8 cellular contexts compared by ENCODE assay signal in genomic region chr5:14663734-14664269, GRCh38. TPM values are rescaled to one million over a fixed set of nuclear protein-coding genes. Genes with fewer than 3 reads are reported as not detected.
DNase-seq lines count a peak whose midpoint lies in the region; ATAC-seq and TF ChIP-seq lines count a peak whose summit lies in the region.

No MANE protein-coding gene starts in this region.

- 1% methylated on average over 21 to 24 of the region's 24 CpGs for WGBS in testis, 2 donors

- POLR2A ChIA-PET in MCF 10A (lab: Yijun Ruan, JAX): interaction anchor here (0.6 to 2.7 kb wide), 7 partner anchors 9 to 345 kb away, joined by 3 to 21 read pairs (median 5); no protein-coding TSS in a partner anchor

- TF ChIP-seq POLR2A in testis (IDR thresholded peaks at IDR 0.05): no peak

- intact Hi-C loops in MCF 10A (cut with micrococcal nuclease): no loop called here
- intact Hi-C loops in testis (cut with DNase I; ENCODE audit: low total_unique reads): no loop called here

- H3K36me3 ChIP-seq in testis (ENCODE audit: low read depth, missing control alignments): no peaks in the 10 kb centered on the region

- CTCF ChIA-PET in MCF 10A (lab: Yijun Ruan, JAX): interaction anchor here (1.9 kb wide), 1 partner anchor 15 kb away, joined by 5 read pairs; no protein-coding TSS in a partner anchor

- H3K4me1 Mint-ChIP-seq in MCF 10A (ENCODE audit: insufficient read depth, unreplicated experiment): peaks cover 43% of the 10 kb centered on the region

- no peaks in the 10 kb centered on the region for H3K27me3 ChIP-seq in testis

- TF ChIP-seq CTCF in MCF 10A (IDR thresholded peaks at IDR 0.05; ENCODE audit: unreplicated experiment) (no peak), testis (IDR thresholded peaks at IDR 0.05) (no peak)

- peak overlapping the region; percentile 97 for H3K27ac Mint-ChIP-seq in MCF 10A (ENCODE audit: low read depth, unreplicated experiment)

- H3K27ac ChIP-seq in testis: peak overlapping the region; percentile 84 to 90

- H3K9me3 Mint-ChIP-seq in MCF 10A (ENCODE audit: unreplicated experiment): no peaks in the 10 kb centered on the region

- no peaks in the 10 kb centered on the region for H3K9me3 ChIP-seq in testis

- peak; percentile 66 for DNase-seq in activated effector memory CD4-positive, alpha-beta T cell treated with anti-CD3 and anti-CD28 coated beads, Interleukin-2, amount 50 U/mL, for 16 hours
- no peak for DNase-seq in activated effector memory CD4-positive, alpha-beta T cell treated with Interleukin-2 at 50 U/mL for 16 hours
- DNase-seq in NCI-H69 (lab: John Stamatoyannopoulos, UW) (peak; percentile 67), MCF 10A (ENCODE audit: unreplicated experiment) (no peak), left lobe of liver (ENCODE audit: low spot score) (no peak), testis (no peak), DMS 273 (lab: John Stamatoyannopoulos, UW; ENCODE audit: unreplicated experiment) (no peak)

- TSS peak; percentile 64 for BruUV-seq in MCF 10A (replicated peaks; lab: Mats Ljungman, UMichigan)

- peaks cover 18% of the 10 kb centered on the region for H3K36me3 Mint-ChIP-seq in MCF 10A (ENCODE audit: insufficient read depth, unreplicated experiment)

- H3K4me3 Mint-ChIP-seq in MCF 10A (ENCODE audit: unreplicated experiment): peak overlapping the region; percentile 97

- H3K4me1 ChIP-seq in testis: peaks cover 16% of the 10 kb centered on the region

- no peaks in the 10 kb centered on the region for H3K27me3 Mint-ChIP-seq in MCF 10A (ENCODE audit: insufficient read depth, unreplicated experiment)

- ATAC-seq in HG02763 (IDR thresholded peaks at IDR 0.05; ENCODE audit: unreplicated experiment) (peak; percentile 13), left lobe of liver (peak; percentile 27)

- peak overlapping the region; percentile 73 to 78 for H3K4me3 ChIP-seq in testis

RNA-seq across cellular contexts. Expression of gene OTULIN, which starts 0.7 kb away (rescaled TPM):
- total RNA-seq in MCF 10A (2022) (27.0 and 34.6 TPM in 2 replicates), left lobe of liver (32.1 TPM), testis (10 to 100 TPM; 33.8 to 41.0 TPM)
- polyA plus RNA-seq in testis (ENCODE audit: insufficient read depth, low read depth, low replicate concordance): 32.7 TPM

Comparison
In these comparisons a context has a peak if more than half of its experiments do, and no peak if none do; other contexts are left out.
1. DNase-seq: peak in activated effector memory CD4-positive, alpha-beta T cell treated with anti-CD3 and anti-CD28 coated beads, Interleukin-2, amount 50 U/mL, for 16 hours (single experiment) and NCI-H69 (single experiment); none in activated effector memory CD4-positive, alpha-beta T cell treated with Interleukin-2 at 50 U/mL for 16 hours (single experiment), MCF 10A (single experiment), left lobe of liver (single experiment), testis (single experiment) and DMS 273 (single experiment).